ENCODE assay signal across 20 cellular contexts in genomic region chr1:28301368-28302174, GRCh38. TPM values are rescaled to one million over a fixed set of nuclear protein-coding genes. Genes with fewer than 3 reads are reported as not detected.
A peak's percentile ranks its signal among the peaks of the same experiment; 100 is the strongest.
DNase-seq lines count a peak whose midpoint lies in the region; ATAC-seq, FAIRE-seq and TF ChIP-seq lines count a peak whose summit lies in the region.
"Had no signal": no experiment of that assay in that cellular context is flagged by ENCODE, and none has a peak within 500 bp of the region (broad histone marks: within the 10 kb centered on the region; RNA-seq: fewer than 3 reads in every experiment).

No MANE protein-coding gene starts in this region.

- H3K27ac ChIP-seq in effector memory CD4-positive, alpha-beta T cell (ENCODE audit: insufficient read depth, low read length, poor library complexity, severe bottlenecking), result no peak overlapping the region
- H3K27ac ChIP-seq: A549, colonic mucosa, hepatocyte, left ventricle myocardium inferior, prostate gland had no signal

- H3K4me3 ChIP-seq in astrocyte of the cerebellum (ENCODE audit: low read depth, low read length) (no peak overlapping the region), fibroblast of villous mesenchyme (ENCODE audit: low read depth, low read length) (no peak overlapping the region)
- no peak overlapping the region for H3K4me3 ChIP-seq in effector memory CD4-positive, alpha-beta T cell (ENCODE audit: insufficient read depth, low read depth, low read length, poor library complexity, severe bottlenecking)
- H3K4me3 ChIP-seq: A549, colonic mucosa, hepatocyte, left ventricle myocardium inferior, prostate gland had no signal

- H3K4me1 ChIP-seq in effector memory CD4-positive, alpha-beta T cell (ENCODE audit: control insufficient read depth, insufficient read depth, low read length, poor library complexity, severe bottlenecking), result no peaks in the 10 kb centered on the region
- H3K4me1 ChIP-seq: prostate gland had no signal

- H3K36me3 ChIP-seq in effector memory CD4-positive, alpha-beta T cell (ENCODE audit: control insufficient read depth, insufficient read depth, low read length), result no peaks in the 10 kb centered on the region
- H3K36me3 ChIP-seq: colonic mucosa, left ventricle myocardium inferior, prostate gland had no signal

- peak; percentile 29 for DNase-seq in COLO829 (ENCODE audit: low spot score)
- peak; percentile 87 for DNase-seq in M059J (ENCODE audit: low read depth)
- DNase-seq in astrocyte of the cerebellum (ENCODE audit: low read depth), result peak; percentile 49
- peak; percentile 71 for DNase-seq in fibroblast of villous mesenchyme (ENCODE audit: low read depth)
- no peak for DNase-seq in effector CD4-positive, alpha-beta T cell
- DNase-seq in GM12892 (ENCODE audit: insufficient read length), result no peak
- DNase-seq in effector memory CD4-positive, alpha-beta T cell, result no peak
- DNase-seq: activated CD4-positive, alpha-beta T cell treated with anti-CD3 and anti-CD28 coated beads for 48 hours; Caco-2; colonic mucosa; H7; immature natural killer cell; left ventricle myocardium inferior; NCI-H187 treated with DMSO at 0.1 percent for 48 hours; NCI-H345; nephron progenitor cell had no signal

- TF ChIP-seq POLR2A in GM12892 (IDR thresholded peaks at IDR 0.05; ENCODE audit: low read depth, low read length), result no peak

- no peak for TF ChIP-seq CTCF in astrocyte of the cerebellum (IDR thresholded peaks at IDR 0.05; ENCODE audit: low read depth, low read length, missing control alignments)
- TF ChIP-seq CTCF in fibroblast of villous mesenchyme (IDR thresholded peaks at IDR 0.05; ENCODE audit: insufficient read depth, low read depth, low read length), result no peak

- ATAC-seq in GM18519 (IDR thresholded peaks at IDR 0.05; ENCODE audit: low FRiP score, unreplicated experiment), result no peak
- ATAC-seq: A549 had no signal

- in situ Hi-C loops in astrocyte of the cerebellum (cut with HindIII; ENCODE audit: low sequenced_read_pairs), result no loop called here

- no peak for FAIRE-seq in GM12892 (lab: Jason Lieb, UNC)
- FAIRE-seq: A549 had no signal

- H3K9me3 ChIP-seq in effector memory CD4-positive, alpha-beta T cell (ENCODE audit: control insufficient read depth, low read length), result no peaks in the 10 kb centered on the region
- H3K9me3 ChIP-seq: A549, Caco-2, colonic mucosa, left ventricle myocardium inferior, prostate gland had no signal

- no peaks in the 10 kb centered on the region for H3K27me3 ChIP-seq in effector memory CD4-positive, alpha-beta T cell (replicated peaks; ENCODE audit: control insufficient read depth, insufficient read depth, low read length, poor library complexity, severe bottlenecking)
- H3K27me3 ChIP-seq: colonic mucosa, hepatocyte had no signal

RNA-seq across cellular contexts. Expression of gene MED18, which starts 27.3 kb away (rescaled TPM):
- total RNA-seq in M059J (2014; rRNA removed; shearing (Covaris generic)), result 13.2 and 15.5 TPM in 2 replicates
- total RNA-seq in fibroblast of villous mesenchyme, result 14.5 and 20.3 TPM in 2 replicates
- 13.4 TPM for polyA plus RNA-seq in GM12892 (2012; ENCODE audit: missing spikeins)

RNA-seq across cellular contexts. Expression of gene SESN2, which starts 42.3 kb away (rescaled TPM):
- total RNA-seq in M059J (2014; rRNA removed; shearing (Covaris generic)), result 5.3 and 7.9 TPM in 2 replicates
- 13.4 and 39.9 TPM in 2 replicates for total RNA-seq in fibroblast of villous mesenchyme
- 7.0 TPM for polyA plus RNA-seq in GM12892 (2012; ENCODE audit: missing spikeins)

Comparison
In these comparisons a context has a peak if more than half of its experiments do, and no peak if none do; other contexts are left out.
1. DNase-seq: peak in COLO829 (single experiment), M059J (single experiment), astrocyte of the cerebellum (single experiment) and fibroblast of villous mesenchyme (single experiment); none in effector CD4-positive, alpha-beta T cell (single experiment), GM12892 (single experiment) and effector memory CD4-positive, alpha-beta T cell (0 of 3).